Comparison of ENCODE assay signal across 10 cellular contexts in the genomic region with DNA sequence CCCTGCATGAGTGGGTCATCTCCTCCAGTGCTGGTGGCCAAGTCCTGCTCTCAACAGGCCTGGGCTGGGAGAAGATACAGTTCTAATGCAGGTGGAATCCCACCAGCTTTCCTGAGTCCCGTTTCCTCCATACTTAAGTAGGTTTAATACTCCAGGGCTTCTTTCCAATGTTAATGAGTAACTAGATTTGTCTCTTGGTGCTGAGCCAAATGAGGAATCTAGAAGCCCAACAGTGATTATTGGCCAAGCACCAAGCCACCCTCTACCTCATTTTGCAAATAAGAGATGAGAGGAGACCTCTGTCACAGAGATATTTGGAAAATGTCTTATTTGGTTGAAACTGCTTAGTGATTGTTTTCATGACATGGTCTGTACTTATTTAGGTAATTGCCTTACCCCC. TPM values are rescaled to one million over a fixed set of nuclear protein-coding genes. Genes with fewer than 3 reads are reported as not detected.
DNase-seq lines count a peak whose midpoint lies in the region; FAIRE-seq and TF ChIP-seq lines count a peak whose summit lies in the region.
"Had no signal": no experiment of that assay in that cellular context is flagged by ENCODE, and none has a peak within 500 bp of the region (broad histone marks: within the 10 kb centered on the region; RNA-seq: fewer than 3 reads in every experiment).

No MANE protein-coding gene starts in this region.

- H3K4me3 ChIP-seq in WERI-Rb-1 (ENCODE audit: low read depth, low read length), result no peak overlapping the region
- H3K4me3 ChIP-seq in small intestine (ENCODE audit: low read depth in 1 of 2, low read length in 2 of 2), result no peak overlapping the region
- H3K4me3 ChIP-seq: heart right ventricle, stomach had no signal

- TF ChIP-seq CTCF in WERI-Rb-1 (IDR thresholded peaks at IDR 0.05; ENCODE audit: low read depth, low read length) (no peak), GM20000 (IDR thresholded peaks at IDR 0.05; ENCODE audit: extremely low read depth, missing control alignments) (no peak)

- H3K36me3 ChIP-seq in WERI-Rb-1 (peaks cover 26% of the 10 kb centered on the region), small intestine (ENCODE audit: control insufficient read depth in 2 of 2, insufficient read depth in 2 of 2, low read length in 2 of 2) (peaks cover 0 to 7% of the 10 kb centered on the region in 2 donors)

- H3K27me3 ChIP-seq in WERI-Rb-1 (ENCODE audit: insufficient read depth, low read depth, severe bottlenecking) (no peaks in the 10 kb centered on the region), small intestine (ENCODE audit: control insufficient read depth in 2 of 2, insufficient read depth in 2 of 2, low read length in 2 of 2) (no peaks in the 10 kb centered on the region)
- H3K27me3 ChIP-seq: heart right ventricle, stomach had no signal

- H3K9me3 ChIP-seq in WERI-Rb-1 (ENCODE audit: severe bottlenecking), result no peaks in the 10 kb centered on the region
- H3K9me3 ChIP-seq in small intestine (ENCODE audit: control insufficient read depth, low read depth), result no peaks in the 10 kb centered on the region
- H3K9me3 ChIP-seq: Caco-2, heart right ventricle, stomach had no signal

- peaks cover 0 to 6% of the 10 kb centered on the region in 2 donors for H3K4me1 ChIP-seq in small intestine (ENCODE audit: control insufficient read depth in 2 of 2, insufficient read depth in 1 of 2, low read depth in 1 of 2, low read length in 1 of 2)
- H3K4me1 ChIP-seq: Caco-2 had no signal

- H3K27ac ChIP-seq in WERI-Rb-1, result peak overlapping the region; percentile 25; the same call in 1 of the 2 replicates
- H3K27ac ChIP-seq in small intestine (ENCODE audit: low read depth in 1 of 2, low read length in 1 of 2), result no peak overlapping the region

- DNase-seq in EH (ENCODE audit: low read depth) (peak; percentile 30), WERI-Rb-1 (no peak), small intestine (peak; percentile 49), SHP77 treated with DMSO at 0.1 percent for 48 hours (lab: John Stamatoyannopoulos, UW) (no peak), GM20000 (ENCODE audit: low spot score) (no peak), superior temporal gyrus (ENCODE audit: extremely low spot score) (no peak)

- FAIRE-seq in islet of Langerhans (lab: Jason Lieb, UNC), result peak; percentile 88
- no peak for FAIRE-seq in small intestine (lab: Jason Lieb, UNC)

- 5 to 33% (median 11%) methylated on average over 1 of the region's 1 CpG for WGBS in small intestine, 3 donors

RNA-seq across cellular contexts. Expression of a gene that starts 37.1 kb away (rescaled TPM):
- polyA plus RNA-seq in small intestine, result 10 to 100 TPM; 29.5 to 39.4 (median 34.2) TPM

Comparison
In these comparisons a context has a peak if more than half of its experiments do, and no peak if none do; other contexts are left out.
1. DNase-seq: peak in EH (single experiment) and small intestine (single experiment); none in WERI-Rb-1 (single experiment), SHP77 treated with DMSO at 0.1 percent for 48 hours (single experiment), GM20000 (single experiment) and superior temporal gyrus (single experiment).